In the genomic region with DNA sequence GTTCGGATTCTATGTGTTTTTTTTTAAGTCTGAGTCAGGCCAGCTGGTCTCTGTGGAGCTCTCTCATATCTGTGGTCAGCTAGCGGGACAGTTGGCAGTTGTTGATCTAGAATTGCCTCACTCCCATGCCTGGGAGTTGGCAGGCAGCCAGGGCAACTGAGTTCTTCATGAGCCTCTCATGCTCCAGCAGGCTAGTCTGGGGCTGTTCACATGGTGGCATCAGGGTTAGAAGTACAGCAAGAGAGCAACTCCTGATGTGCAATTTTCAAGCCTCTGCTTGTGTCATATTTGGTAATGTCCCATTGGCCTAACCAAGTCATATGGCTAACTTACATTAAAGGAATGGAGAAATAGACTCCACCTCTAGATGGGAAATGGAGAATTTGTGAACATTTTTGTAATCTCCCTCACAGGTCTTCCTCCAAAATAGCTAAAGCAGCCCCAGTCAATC, we compare ENCODE assay signal across 9 cellular contexts. TPM values are rescaled to one million over a fixed set of nuclear protein-coding genes. Genes with fewer than 3 reads are reported as not detected.
DNase-seq lines count a peak whose midpoint lies in the region; ATAC-seq and TF ChIP-seq lines count a peak whose summit lies in the region.
"Had no signal": no experiment of that assay in that cellular context is flagged by ENCODE, and none has a peak within 500 bp of the region (broad histone marks: within the 10 kb centered on the region; RNA-seq: fewer than 3 reads in every experiment).

No MANE protein-coding gene starts in this region.

- DNase-seq in Calu3 (peak; percentile 55), NOMO-1 treated with DMSO at 0.1 percent for 48 hours (lab: John Stamatoyannopoulos, UW; ENCODE audit: unreplicated experiment) (peak; percentile 72), epithelial cell of esophagus (ENCODE audit: low read depth) (peak; percentile 86), occipital lobe (lab: John Stamatoyannopoulos, UW) (peak; percentile 39), NCI-H82 treated with DMSO at 0.1 percent for 48 hours (lab: John Stamatoyannopoulos, UW; ENCODE audit: unreplicated experiment) (no peak), OCI-M2 (lab: John Stamatoyannopoulos, UW; ENCODE audit: unreplicated experiment) (no peak)

- H3K27ac Mint-ChIP-seq in Calu3 (ENCODE audit: unreplicated experiment) = no peak overlapping the region

- peaks cover 15% of the 10 kb centered on the region for H3K4me1 Mint-ChIP-seq in Calu3 (ENCODE audit: low read depth, unreplicated experiment)

- no peak for ATAC-seq in HG03439 (IDR thresholded peaks at IDR 0.05; ENCODE audit: unreplicated experiment)
- no peak for ATAC-seq in GM18517 (IDR thresholded peaks at IDR 0.05; ENCODE audit: unreplicated experiment)

- intact Hi-C loops in Calu3 (cut with micrococcal nuclease; ENCODE audit: unreplicated experiment) = no loop called here

- no peaks in the 10 kb centered on the region for H3K27me3 Mint-ChIP-seq in Calu3 (ENCODE audit: unreplicated experiment)

- H3K4me3 ChIP-seq in epithelial cell of esophagus (ENCODE audit: low read length) = no peak overlapping the region
- H3K4me3 ChIP-seq: psoas muscle had no signal

- no peaks in the 10 kb centered on the region for H3K9me3 Mint-ChIP-seq in Calu3 (ENCODE audit: low read depth, unreplicated experiment)

- H3K36me3 Mint-ChIP-seq in Calu3 (ENCODE audit: insufficient read depth, unreplicated experiment) = peaks cover 15% of the 10 kb centered on the region

- no TSS peak for BruUV-seq in Calu3 (replicated peaks; lab: Mats Ljungman, UMichigan)

- CTCF ChIA-PET in Calu3 (lab: Charles Lee) = interaction anchor here (1.2 kb wide), 1 partner anchor 46 kb away, joined by 3 read pairs; no protein-coding TSS in a partner anchor

- H3K4me3 Mint-ChIP-seq in Calu3 (ENCODE audit: low read depth, unreplicated experiment) = no peak overlapping the region

- no peak for TF ChIP-seq CTCF in Calu3 (IDR thresholded peaks at IDR 0.05; ENCODE audit: unreplicated experiment)
- TF ChIP-seq CTCF in epithelial cell of esophagus (IDR thresholded peaks at IDR 0.05; ENCODE audit: insufficient read depth, low read depth, low read length, missing control alignments) = no peak

RNA-seq across cellular contexts. Expression of a gene that starts 6.7 kb away (rescaled TPM):
- total RNA-seq in Calu3 (2022) (30.2 and 30.8 TPM in 2 replicates), occipital lobe (56.8 TPM)

RNA-seq across cellular contexts. Expression of a gene that starts 25.2 kb away (rescaled TPM):
- total RNA-seq in Calu3 (2022) (45.6 and 46.5 TPM in 2 replicates), occipital lobe (not detected)

Comparison
In these comparisons a context has a peak if more than half of its experiments do, and no peak if none do; other contexts are left out.
1. DNase-seq: peak in Calu3 (single experiment), NOMO-1 treated with DMSO at 0.1 percent for 48 hours (single experiment), epithelial cell of esophagus (single experiment) and occipital lobe (single experiment); none in NCI-H82 treated with DMSO at 0.1 percent for 48 hours (single experiment) and OCI-M2 (single experiment).
2. RNA of a gene that starts 25.2 kb away (total RNA-seq): 45.6 to 46.5 TPM in Calu3; not detected in occipital lobe (single experiment); every median in the first group is over 10 times any median in the second.